ENCODE assay signal across 16 cellular contexts in genomic region chr9:91098203-91098602, GRCh38.
A peak's percentile ranks its signal among the peaks of the same experiment; 100 is the strongest.
DNase-seq lines count a peak whose midpoint lies in the region; ATAC-seq lines count a peak whose summit lies in the region.
"Had no signal": no experiment of that assay in that cellular context is flagged by ENCODE, and none has a peak within 500 bp of the region (broad histone marks: within the 10 kb centered on the region; RNA-seq: fewer than 3 reads in every experiment).

No MANE protein-coding gene starts in this region.

- no peak overlapping the region for H3K4me3 ChIP-seq in BLaER1
- no peak overlapping the region for H3K4me3 ChIP-seq in trophoblast cell (ENCODE audit: low read depth, low read length)

- H2AFZ ChIP-seq in trophoblast cell (ENCODE audit: insufficient read depth, low read length, poor library complexity): no peak overlapping the region

- no peak for DNase-seq in activated CD8-positive, alpha-beta memory T cell treated with anti-CD3 and anti-CD28 coated beads, Interleukin-2, amount 10 ng/mL, durations not matched to agents 7 days and 5 days
- DNase-seq in activated CD8-positive, alpha-beta memory T cell treated with anti-CD3 and anti-CD28 coated beads for 24 hours: no peak
- DNase-seq in activated T-helper 2 cell treated with anti-CD3 and anti-CD28 coated beads, Interferon-gamma antibody, Interleukin-2, Interleukin-4, amounts not matched to agents 10 μg/mL and 5 μg/mL and 100 μg/mL, durations not matched to agents 14 hours and 24 hours and 36 hours (ENCODE audit: low spot score): no peak
- peak; percentile 93 to 98 for DNase-seq in trophoblast cell
- no peak for DNase-seq in stimulated activated naive CD8-positive, alpha-beta T cell treated with anti-CD3 and anti-CD28 coated beads, Interleukin-15, amount 100 ng/mL, for 72 hours
- DNase-seq: ACHN; CD4-positive, alpha-beta memory T cell; COR-L47; DMS153; DND-41; GDM1; GOT3; H9 had no signal

- no CpG with 5 or more reads among the region's 6 CpGs for WGBS in trophoblast cell (ENCODE audit: extremely low coverage, insufficient coverage, insufficient read length)

- H3K9ac ChIP-seq in BLaER1: peak overlapping the region; percentile 49; the same call in 1 of the 2 replicates
- H3K9ac ChIP-seq in trophoblast cell (ENCODE audit: low read length): no peak overlapping the region

- intact Hi-C loops in activated T-helper 2 cell treated with anti-CD3 and anti-CD28 coated beads, Interferon-gamma antibody, Interleukin-2, Interleukin-4, amounts not matched to agents 10 μg/mL and 5 μg/mL and 100 μg/mL, durations not matched to agents 14 hours and 24 hours and 36 hours (cut with micrococcal nuclease): no loop called here

- H4K8ac ChIP-seq in trophoblast cell (ENCODE audit: low read depth, low read length): no peak overlapping the region

- H3K4me2 ChIP-seq in BLaER1 (peak overlapping the region; percentile 93), trophoblast cell (ENCODE audit: low read length) (no peak overlapping the region)

- H3K9me3 ChIP-seq in BLaER1 (peaks cover 39% of the 10 kb centered on the region), trophoblast cell (ENCODE audit: insufficient read depth, low read depth, low read length) (peaks cover 8% of the 10 kb centered on the region)

- no peak overlapping the region for H2BK120ac ChIP-seq in trophoblast cell (ENCODE audit: insufficient read depth, low read length, poor library complexity)

- H3K4me1 ChIP-seq in BLaER1 (peaks cover 62% of the 10 kb centered on the region), trophoblast cell (ENCODE audit: control insufficient read depth in 1 of 2, insufficient read depth in 2 of 2, low read length in 2 of 2) (peaks cover 22 to 25% of the 10 kb centered on the region in 2 experiments)

- peak overlapping the region; percentile 2 for H4K91ac ChIP-seq in trophoblast cell (ENCODE audit: low read depth, low read length)

- peaks cover 16% of the 10 kb centered on the region for H3K36me3 ChIP-seq in BLaER1
- no peaks in the 10 kb centered on the region for H3K36me3 ChIP-seq in trophoblast cell (ENCODE audit: control insufficient read depth in 1 of 2, insufficient read depth in 2 of 2, low read length in 2 of 2)

- H2BK5ac ChIP-seq in trophoblast cell (ENCODE audit: low read depth, low read length, poor library complexity): peak overlapping the region; percentile 18

- H2BK12ac ChIP-seq in trophoblast cell (ENCODE audit: low read length): no peak overlapping the region

- no peaks in the 10 kb centered on the region for H4K20me1 ChIP-seq in BLaER1

- no peak overlapping the region for H3K4me3 Mint-ChIP-seq in activated CD8-positive, alpha-beta memory T cell treated with anti-CD3 and anti-CD28 coated beads, Interleukin-2, amount 10 ng/mL, durations not matched to agents 7 days and 5 days
- no peak overlapping the region for H3K4me3 Mint-ChIP-seq in activated T-helper 2 cell treated with anti-CD3 and anti-CD28 coated beads, Interferon-gamma antibody, Interleukin-2, Interleukin-4, amounts not matched to agents 10 μg/mL and 5 μg/mL and 100 μg/mL, durations not matched to agents 14 hours and 24 hours and 36 hours (ENCODE audit: low read depth)
- H3K4me3 Mint-ChIP-seq in stimulated activated naive CD8-positive, alpha-beta T cell treated with anti-CD3 and anti-CD28 coated beads, Interleukin-15, amount 100 ng/mL, for 72 hours: no peak overlapping the region
- H3K4me3 Mint-ChIP-seq: CD4-positive, alpha-beta memory T cell; H9 had no signal

- H3K27me3 ChIP-seq in BLaER1 (no peaks in the 10 kb centered on the region), trophoblast cell (ENCODE audit: insufficient read depth, low read length) (no peaks in the 10 kb centered on the region)

- no peak overlapping the region for H3K4ac ChIP-seq in trophoblast cell (ENCODE audit: low read depth, low read length)

- peaks cover 91% of the 10 kb centered on the region for H3K4me1 Mint-ChIP-seq in activated CD8-positive, alpha-beta memory T cell treated with anti-CD3 and anti-CD28 coated beads, Interleukin-2, amount 10 ng/mL, durations not matched to agents 7 days and 5 days
- peaks cover 76% of the 10 kb centered on the region for H3K4me1 Mint-ChIP-seq in activated T-helper 2 cell treated with anti-CD3 and anti-CD28 coated beads, Interferon-gamma antibody, Interleukin-2, Interleukin-4, amounts not matched to agents 10 μg/mL and 5 μg/mL and 100 μg/mL, durations not matched to agents 14 hours and 24 hours and 36 hours (ENCODE audit: low read depth)
- peaks cover 42% of the 10 kb centered on the region for H3K4me1 Mint-ChIP-seq in stimulated activated naive CD8-positive, alpha-beta T cell treated with anti-CD3 and anti-CD28 coated beads, Interleukin-15, amount 100 ng/mL, for 72 hours

- peaks cover 57% of the 10 kb centered on the region for H3K36me3 Mint-ChIP-seq in activated CD8-positive, alpha-beta memory T cell treated with anti-CD3 and anti-CD28 coated beads, Interleukin-2, amount 10 ng/mL, durations not matched to agents 7 days and 5 days
- peaks cover 76% of the 10 kb centered on the region for H3K36me3 Mint-ChIP-seq in activated T-helper 2 cell treated with anti-CD3 and anti-CD28 coated beads, Interferon-gamma antibody, Interleukin-2, Interleukin-4, amounts not matched to agents 10 μg/mL and 5 μg/mL and 100 μg/mL, durations not matched to agents 14 hours and 24 hours and 36 hours (ENCODE audit: low read depth)

- no peak overlapping the region for H3K14ac ChIP-seq in trophoblast cell (ENCODE audit: low read length)

- peak overlapping the region; percentile 89 for H3K27ac ChIP-seq in BLaER1
- no peak overlapping the region for H3K27ac ChIP-seq in trophoblast cell (ENCODE audit: low read depth, low read length)
- H3K27ac ChIP-seq: C4-2B had no signal

- H3K79me1 ChIP-seq in trophoblast cell (ENCODE audit: low read length): peaks cover 12% of the 10 kb centered on the region

- H3K18ac ChIP-seq in trophoblast cell (ENCODE audit: low read length): no peak overlapping the region

- H3K79me2 ChIP-seq in trophoblast cell (ENCODE audit: control insufficient read depth, insufficient read depth, low read length, poor library complexity): no peaks in the 10 kb centered on the region

- ATAC-seq in activated CD8-positive, alpha-beta memory T cell treated with anti-CD3 and anti-CD28 coated beads, Interleukin-2, amount 10 ng/mL, durations not matched to agents 7 days and 5 days: no peak
- no peak for ATAC-seq in HG03159 (IDR thresholded peaks at IDR 0.05; ENCODE audit: unreplicated experiment)
- ATAC-seq in stimulated activated naive CD8-positive, alpha-beta T cell treated with anti-CD3 and anti-CD28 coated beads, Interleukin-15, amount 100 ng/mL, for 72 hours: no peak

- no peak overlapping the region for H3K23ac ChIP-seq in trophoblast cell (ENCODE audit: low read length)

- no peaks in the 10 kb centered on the region for H3K27me3 Mint-ChIP-seq in activated CD8-positive, alpha-beta memory T cell treated with anti-CD3 and anti-CD28 coated beads, Interleukin-2, amount 10 ng/mL, durations not matched to agents 7 days and 5 days
- no peaks in the 10 kb centered on the region for H3K27me3 Mint-ChIP-seq in activated T-helper 2 cell treated with anti-CD3 and anti-CD28 coated beads, Interferon-gamma antibody, Interleukin-2, Interleukin-4, amounts not matched to agents 10 μg/mL and 5 μg/mL and 100 μg/mL, durations not matched to agents 14 hours and 24 hours and 36 hours (ENCODE audit: low read depth)
- no peaks in the 10 kb centered on the region for H3K27me3 Mint-ChIP-seq in stimulated activated naive CD8-positive, alpha-beta T cell treated with anti-CD3 and anti-CD28 coated beads, Interleukin-15, amount 100 ng/mL, for 72 hours

- no peak overlapping the region for H2AK5ac ChIP-seq in trophoblast cell (ENCODE audit: low read length)

- H3K27ac Mint-ChIP-seq in activated CD8-positive, alpha-beta memory T cell treated with anti-CD3 and anti-CD28 coated beads, Interleukin-2, amount 10 ng/mL, durations not matched to agents 7 days and 5 days: peak overlapping the region; percentile 29
- H3K27ac Mint-ChIP-seq in activated T-helper 2 cell treated with anti-CD3 and anti-CD28 coated beads, Interferon-gamma antibody, Interleukin-2, Interleukin-4, amounts not matched to agents 10 μg/mL and 5 μg/mL and 100 μg/mL, durations not matched to agents 14 hours and 24 hours and 36 hours: peak overlapping the region; percentile 20
- H3K27ac Mint-ChIP-seq in stimulated activated naive CD8-positive, alpha-beta T cell treated with anti-CD3 and anti-CD28 coated beads, Interleukin-15, amount 100 ng/mL, for 72 hours: no peak overlapping the region
- H3K27ac Mint-ChIP-seq: H9 had no signal

- H4K12ac ChIP-seq in trophoblast cell (ENCODE audit: low read depth, low read length): no peak overlapping the region

- CTCF ChIA-PET in activated CD8-positive, alpha-beta memory T cell treated with anti-CD3 and anti-CD28 coated beads, Interleukin-2, amount 10 ng/mL, durations not matched to agents 7 days and 5 days (lab: Charles Lee): interaction anchor here (1.0 to 4.2 kb wide), 7 partner anchors 9 to 335 kb away, joined by 3 to 30 read pairs (median 5); no protein-coding TSS in a partner anchor

- H3K9me3 Mint-ChIP-seq in activated CD8-positive, alpha-beta memory T cell treated with anti-CD3 and anti-CD28 coated beads, Interleukin-2, amount 10 ng/mL, durations not matched to agents 7 days and 5 days (ENCODE audit: low read depth): peaks cover 8% of the 10 kb centered on the region
- peaks cover 19% of the 10 kb centered on the region for H3K9me3 Mint-ChIP-seq in activated T-helper 2 cell treated with anti-CD3 and anti-CD28 coated beads, Interferon-gamma antibody, Interleukin-2, Interleukin-4, amounts not matched to agents 10 μg/mL and 5 μg/mL and 100 μg/mL, durations not matched to agents 14 hours and 24 hours and 36 hours
- peaks cover 15 to 19% of the 10 kb centered on the region in 2 donors for H3K9me3 Mint-ChIP-seq in stimulated activated naive CD8-positive, alpha-beta T cell treated with anti-CD3 and anti-CD28 coated beads, Interleukin-15, amount 100 ng/mL, for 72 hours

Comparison
In these comparisons a context has a peak if more than half of its experiments do, and no peak if none do; other contexts are left out.
1. DNase-seq: peak in trophoblast cell (2 of 2); none in activated CD8-positive, alpha-beta memory T cell treated with anti-CD3 and anti-CD28 coated beads, Interleukin-2, amount 10 ng/mL, durations not matched to agents 7 days and 5 days (single experiment), activated CD8-positive, alpha-beta memory T cell treated with anti-CD3 and anti-CD28 coated beads for 24 hours (single experiment), activated T-helper 2 cell treated with anti-CD3 and anti-CD28 coated beads, Interferon-gamma antibody, Interleukin-2, Interleukin-4, amounts not matched to agents 10 μg/mL and 5 μg/mL and 100 μg/mL, durations not matched to agents 14 hours and 24 hours and 36 hours (single experiment) and stimulated activated naive CD8-positive, alpha-beta T cell treated with anti-CD3 and anti-CD28 coated beads, Interleukin-15, amount 100 ng/mL, for 72 hours (0 of 2).
2. H3K27ac Mint-ChIP-seq: peak in activated CD8-positive, alpha-beta memory T cell treated with anti-CD3 and anti-CD28 coated beads, Interleukin-2, amount 10 ng/mL, durations not matched to agents 7 days and 5 days (single experiment) and activated T-helper 2 cell treated with anti-CD3 and anti-CD28 coated beads, Interferon-gamma antibody, Interleukin-2, Interleukin-4, amounts not matched to agents 10 μg/mL and 5 μg/mL and 100 μg/mL, durations not matched to agents 14 hours and 24 hours and 36 hours (single experiment); none in stimulated activated naive CD8-positive, alpha-beta T cell treated with anti-CD3 and anti-CD28 coated beads, Interleukin-15, amount 100 ng/mL, for 72 hours (0 of 2).